Comparison of ENCODE assay signal across 15 cellular contexts in the genomic region with DNA sequence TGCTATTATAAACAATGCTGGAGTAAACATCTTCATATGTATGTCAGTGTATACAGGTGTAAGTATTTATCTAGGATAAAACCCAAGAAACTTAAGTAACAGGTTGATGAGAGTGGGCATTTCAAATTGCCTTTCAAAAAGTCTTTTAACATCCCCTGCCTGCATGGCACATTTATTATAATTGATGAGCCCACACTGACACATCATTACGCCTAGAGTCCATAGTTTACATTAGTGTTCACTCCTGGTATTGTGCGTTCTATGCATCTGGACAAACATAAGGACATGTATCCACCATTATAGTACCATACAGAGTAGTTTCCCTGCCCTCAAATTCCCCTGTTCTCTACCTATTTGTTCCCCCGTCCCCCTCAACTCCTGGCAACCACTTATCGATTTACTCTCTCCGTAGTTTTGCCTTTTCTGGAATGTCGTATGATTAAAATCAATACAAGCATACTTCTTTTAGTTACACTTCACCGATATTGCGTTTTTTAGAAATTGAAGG. TPM values are rescaled to one million over a fixed set of nuclear protein-coding genes. Genes with fewer than 3 reads are reported as not detected.
DNase-seq lines count a peak whose midpoint lies in the region; ATAC-seq and TF ChIP-seq lines count a peak whose summit lies in the region.
"Had no signal": no experiment of that assay in that cellular context is flagged by ENCODE, and none has a peak within 500 bp of the region (broad histone marks: within the 10 kb centered on the region; RNA-seq: fewer than 3 reads in every experiment).

No MANE protein-coding gene starts in this region.

- POLR2A ChIA-PET in HEK293T (lab: Yijun Ruan, JAX): interaction anchor here (1.0 kb wide), 1 partner anchor 14 kb away, joined by 3 read pairs; no protein-coding TSS in a partner anchor

- DNase-seq in NCI-H345 (lab: John Stamatoyannopoulos, UW): peak; percentile 18
- no peak for DNase-seq in NCI-H345 treated with DMSO at 0.1 percent for 48 hours (lab: John Stamatoyannopoulos, UW; ENCODE audit: unreplicated experiment)
- DNase-seq in ELR (ENCODE audit: low read depth): peak; percentile 22
- DNase-seq in HEK293T (ENCODE audit: extremely low spot score): no peak
- DNase-seq: Calu3; CD8-positive, alpha-beta T cell; DMS79 treated with DMSO at 0.1 percent for 48 hours; HCEC 1CT; HFFc6 had no signal

- peak; percentile 97 for TF ChIP-seq CTCF in subcutaneous adipose tissue (IDR thresholded peaks at IDR 0.05; ENCODE audit: low read depth)

- CTCF ChIA-PET in HEK293T (lab: Yijun Ruan, JAX): interaction anchor here (0.8 kb wide), 1 partner anchor 187 kb away, joined by 4 read pairs; no protein-coding TSS in a partner anchor

- no peak for ATAC-seq in HG02840 (IDR thresholded peaks at IDR 0.05; ENCODE audit: low FRiP score, unreplicated experiment)
- ATAC-seq: CD8-positive, alpha-beta T cell; GM12878 had no signal

TF ChIP-seq in HEK293T, 16 proteins besides CTCF, POLR2A, EP300 and RAD21:
- no peak for TF ChIP-seq L3MBTL2 (conservative IDR thresholded peaks at IDR 0.05)
- TF ChIP-seq, protein P1, sequence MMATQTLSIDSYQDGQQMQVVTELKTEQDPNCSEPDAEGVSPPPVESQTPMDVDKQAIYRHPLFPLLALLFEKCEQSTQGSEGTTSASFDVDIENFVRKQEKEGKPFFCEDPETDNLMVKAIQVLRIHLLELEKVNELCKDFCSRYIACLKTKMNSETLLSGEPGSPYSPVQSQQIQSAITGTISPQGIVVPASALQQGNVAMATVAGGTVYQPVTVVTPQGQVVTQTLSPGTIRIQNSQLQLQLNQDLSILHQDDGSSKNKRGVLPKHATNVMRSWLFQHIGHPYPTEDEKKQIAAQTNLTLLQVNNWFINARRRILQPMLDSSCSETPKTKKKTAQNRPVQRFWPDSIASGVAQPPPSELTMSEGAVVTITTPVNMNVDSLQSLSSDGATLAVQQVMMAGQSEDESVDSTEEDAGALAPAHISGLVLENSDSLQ (IDR thresholded peaks at IDR 0.05): peak; percentile 72
TF ChIP-seq in HEK293T: peak in this region for 1.

RNA-seq across cellular contexts. Expression of gene NACA2, which starts 53.7 kb away (rescaled TPM):
- total RNA-seq in subcutaneous adipose tissue: not detected
- total RNA-seq: A172, B cell, Calu3, GM12878, H1, HFFc6 had no signal

Comparison
In these comparisons a context has a peak if more than half of its experiments do, and no peak if none do; other contexts are left out.
1. DNase-seq: peak in NCI-H345 (single experiment) and ELR (single experiment); none in NCI-H345 treated with DMSO at 0.1 percent for 48 hours (single experiment) and HEK293T (single experiment).